8 cellular contexts compared by ENCODE assay signal in the genomic region with DNA sequence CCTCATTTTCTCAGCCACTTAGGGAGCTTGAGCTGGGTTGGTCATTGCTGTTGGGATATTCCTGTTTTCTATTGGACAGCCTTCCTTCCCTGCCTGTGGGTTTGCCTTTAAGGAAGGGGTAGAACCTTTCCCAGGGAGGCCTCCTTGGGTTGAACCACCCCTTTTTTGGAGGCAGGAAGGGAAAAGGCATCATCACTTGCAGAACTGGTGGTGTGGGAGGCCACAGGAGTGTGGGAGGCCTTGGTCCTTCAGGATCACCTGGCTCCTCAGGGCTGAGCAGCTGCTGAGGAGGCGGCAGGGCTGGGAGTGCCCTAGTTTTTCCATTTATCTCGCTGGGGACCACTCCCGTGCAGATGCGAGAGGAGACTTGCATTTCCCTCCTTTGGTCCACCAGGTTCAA. TPM values are rescaled to one million over a fixed set of nuclear protein-coding genes. Genes with fewer than 3 reads are reported as not detected.
DNase-seq lines count a peak whose midpoint lies in the region; ATAC-seq and TF ChIP-seq lines count a peak whose summit lies in the region.

No MANE protein-coding gene starts in this region.

- no peak for DNase-seq in T-helper 2 cell treated with Interferon-gamma antibody and Interleukin-4, amounts not matched to agents 5 μg/mL and 100 μg/mL, for 36 hours (ENCODE audit: low spot score)
- DNase-seq in T-helper 2 cell, result no peak
- DNase-seq in activated B cell treated with CpG ODN at 0.5 μM for 24 hours, result no peak
- no peak for DNase-seq in immature natural killer cell
- no peak for DNase-seq in substantia nigra (lab: John Stamatoyannopoulos, UW)
- DNase-seq in stimulated activated CD4-positive, alpha-beta T cell treated with anti-CD3 and anti-CD28 coated beads, Interleukin-4, amount 100 ng/mL, for 4 hours, result no peak

- ATAC-seq in activated B cell treated with CpG ODN at 0.5 μM for 24 hours (ENCODE audit: low read depth) (no peak), GM18505 (IDR thresholded peaks at IDR 0.05; ENCODE audit: unreplicated experiment) (no peak), HG02623 (IDR thresholded peaks at IDR 0.05; ENCODE audit: unreplicated experiment) (no peak)

- H3K4me1 Mint-ChIP-seq in T-helper 2 cell treated with Interferon-gamma antibody and Interleukin-4, amounts not matched to agents 5 μg/mL and 100 μg/mL, for 36 hours (ENCODE audit: low read depth), result peaks cover 22% of the 10 kb centered on the region
- peaks cover 43% of the 10 kb centered on the region for H3K4me1 Mint-ChIP-seq in activated B cell treated with CpG ODN at 0.5 μM for 24 hours
- H3K4me1 Mint-ChIP-seq in immature natural killer cell, result peaks cover 36 to 42% of the 10 kb centered on the region in 2 donors

- TF ChIP-seq POLR2A in GM18505 (IDR thresholded peaks at IDR 0.05; ENCODE audit: borderline replicate concordance, extremely low read depth, insufficient read depth, insufficient read length), result no peak

- POLR2A ChIA-PET in activated B cell treated with CpG ODN at 0.5 μM for 24 hours (lab: Charles Lee), result interaction anchor here (0.7 to 3.0 kb wide), 7 partner anchors 8 to 393 kb away, joined by 4 to 29 read pairs (median 5); a partner anchor contains a TSS

- H3K27ac ChIP-seq in substantia nigra (ENCODE audit: low read depth, low read length, poor library complexity, severe bottlenecking), result peak overlapping the region; percentile 0

- H3K27me3 Mint-ChIP-seq in T-helper 2 cell treated with Interferon-gamma antibody and Interleukin-4, amounts not matched to agents 5 μg/mL and 100 μg/mL, for 36 hours (ENCODE audit: low read depth), result no peaks in the 10 kb centered on the region
- H3K27me3 Mint-ChIP-seq in activated B cell treated with CpG ODN at 0.5 μM for 24 hours (no peaks in the 10 kb centered on the region), immature natural killer cell (ENCODE audit: low read depth in 3 of 3) (peaks cover 0 to 11% (median 5%) of the 10 kb centered on the region in 3 donors)

- intact Hi-C loops in activated B cell treated with CpG ODN at 0.5 μM for 24 hours (cut with micrococcal nuclease), result loop anchor here (5.0 kb wide), 3 partner anchors 164 to 539 kb away; a partner anchor contains a TSS

- H3K36me3 Mint-ChIP-seq in T-helper 2 cell treated with Interferon-gamma antibody and Interleukin-4, amounts not matched to agents 5 μg/mL and 100 μg/mL, for 36 hours (ENCODE audit: low read depth), result peaks cover 20% of the 10 kb centered on the region
- H3K36me3 Mint-ChIP-seq in activated B cell treated with CpG ODN at 0.5 μM for 24 hours (ENCODE audit: low read depth) (peaks cover 38% of the 10 kb centered on the region), immature natural killer cell (peaks cover 6 to 21% (median 13%) of the 10 kb centered on the region in 3 donors)

- no peaks in the 10 kb centered on the region for H3K9me3 Mint-ChIP-seq in T-helper 2 cell treated with Interferon-gamma antibody and Interleukin-4, amounts not matched to agents 5 μg/mL and 100 μg/mL, for 36 hours
- H3K9me3 Mint-ChIP-seq in activated B cell treated with CpG ODN at 0.5 μM for 24 hours (no peaks in the 10 kb centered on the region), immature natural killer cell (no peaks in the 10 kb centered on the region)

- CTCF ChIA-PET in activated B cell treated with CpG ODN at 0.5 μM for 24 hours (lab: Charles Lee), result interaction anchor here (1.0 to 23.7 kb wide), 11 partner anchors 10 to 491 kb away, joined by 3 to 375 read pairs (median 4); a partner anchor contains a TSS

- no peak overlapping the region for H3K27ac Mint-ChIP-seq in T-helper 2 cell treated with Interferon-gamma antibody and Interleukin-4, amounts not matched to agents 5 μg/mL and 100 μg/mL, for 36 hours
- H3K27ac Mint-ChIP-seq in activated B cell treated with CpG ODN at 0.5 μM for 24 hours (no peak overlapping the region), immature natural killer cell (no peak overlapping the region)

- TF ChIP-seq CTCF in activated B cell treated with CpG ODN at 0.5 μM for 24 hours (IDR thresholded peaks at IDR 0.05), result no peak

- peak overlapping the region; percentile 59 for H3K4me3 Mint-ChIP-seq in T-helper 2 cell treated with Interferon-gamma antibody and Interleukin-4, amounts not matched to agents 5 μg/mL and 100 μg/mL, for 36 hours
- H3K4me3 Mint-ChIP-seq in activated B cell treated with CpG ODN at 0.5 μM for 24 hours (peak overlapping the region; percentile 98), immature natural killer cell (peak overlapping the region in 4 of 5 donors; percentile 75 to 96 (median 92))

RNA-seq across cellular contexts. Expression of a gene that starts 0.7 kb away (rescaled TPM):
- 17.1 and 18.1 TPM in 2 replicates for total RNA-seq in activated B cell treated with CpG ODN at 0.5 μM for 24 hours
- 10 to 100 TPM in 2 of 3 donors, 1 to 10 TPM in 1; 8.8 to 20.3 (median 10.2) TPM for polyA plus RNA-seq in immature natural killer cell

RNA-seq across cellular contexts. Expression of a gene that starts 9.5 kb away (rescaled TPM):
- 7.5 and 9.0 TPM in 2 replicates for total RNA-seq in activated B cell treated with CpG ODN at 0.5 μM for 24 hours
- polyA plus RNA-seq in immature natural killer cell, result 1 to 10 TPM in 2 of 3 donors, under 1 TPM in 1; 0.94 to 8.9 (median 4.1) TPM

RNA-seq across cellular contexts. Expression of a gene that starts 16.3 kb away (rescaled TPM):
- 0.42 and 0.53 TPM in 2 replicates for total RNA-seq in activated B cell treated with CpG ODN at 0.5 μM for 24 hours
- polyA plus RNA-seq in immature natural killer cell, result 10 to 100 TPM in 1 of 3 donors, 1 to 10 TPM in 2; 3.6 to 12.5 (median 5.0) TPM

RNA-seq across cellular contexts. Expression of a gene that starts 26.9 kb away (rescaled TPM):
- total RNA-seq in activated B cell treated with CpG ODN at 0.5 μM for 24 hours, result not detected in 2 replicates
- polyA plus RNA-seq in immature natural killer cell, result under 1 TPM in 2 of 3 donors, not detected in 1; 0.08 to 0.28 TPM

RNA-seq across cellular contexts. Expression of a gene that starts 46.4 kb away (rescaled TPM):
- total RNA-seq in activated B cell treated with CpG ODN at 0.5 μM for 24 hours, result 0.15 TPM in 1 of 2 replicates, not detected in the other
- not detected for polyA plus RNA-seq in immature natural killer cell
